1 cellular context compared by ENCODE assay signal in genomic region chr2:127769587-127769986, GRCh38.
TF ChIP-seq lines count a peak whose summit lies in the region.

No MANE protein-coding gene starts in this region.

TF ChIP-seq in GM23338, 12 proteins besides CTCF, POLR2A, EP300 and RAD21 (continued from another document):
- TF ChIP-seq ZNF462 (CRISPR knock-in tag; IDR thresholded peaks at IDR 0.05) = no peak
- no peak for TF ChIP-seq NANOG (IDR thresholded peaks at IDR 0.05; ENCODE audit: borderline replicate concordance)
